ENCODE assay signal across 12 cellular contexts in the genomic region with DNA sequence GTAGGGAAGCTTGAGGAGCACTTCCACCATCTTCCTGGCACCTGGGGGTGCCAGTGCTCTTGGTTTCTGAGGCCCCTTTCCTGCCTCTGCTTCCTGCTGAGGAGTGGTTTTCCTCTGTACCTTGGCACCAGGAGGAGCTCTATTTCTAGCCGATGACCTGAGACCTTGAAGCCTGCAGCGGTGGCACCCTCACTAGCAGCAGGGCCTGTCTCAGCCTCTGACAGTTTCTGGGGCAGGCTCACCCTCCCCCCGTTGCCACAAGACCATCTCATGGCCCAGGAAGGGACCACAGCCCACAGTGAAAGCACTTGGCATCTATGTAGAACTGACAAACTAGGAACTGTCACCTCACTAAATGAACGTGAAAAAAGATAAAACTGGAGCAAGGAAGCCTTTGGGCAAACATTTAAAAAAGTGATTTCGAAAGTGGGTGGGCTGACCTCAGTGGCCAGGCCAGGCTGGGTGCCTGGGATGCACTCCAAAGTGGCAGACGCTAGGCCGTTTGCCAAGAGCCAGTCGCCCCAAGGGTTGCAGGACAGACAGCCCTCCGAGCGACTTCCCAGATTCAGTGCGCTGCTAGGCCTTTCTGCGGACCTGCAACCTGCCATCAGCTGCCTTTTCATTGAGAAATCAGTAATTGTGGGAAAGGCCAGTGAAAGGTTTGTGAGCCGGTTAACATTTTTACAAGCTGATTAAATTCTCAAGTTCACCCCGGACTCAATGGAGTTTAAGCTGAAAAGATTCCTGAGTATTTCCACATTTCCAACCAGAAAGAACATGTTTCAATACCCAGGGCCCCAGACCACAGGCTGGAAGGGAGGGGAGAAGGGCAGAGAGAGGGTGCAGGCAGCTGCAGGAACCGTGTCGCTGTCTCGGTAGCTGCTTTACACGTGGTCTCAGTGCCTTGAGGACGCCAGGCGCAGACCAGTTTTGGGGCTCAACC.
DNase-seq lines count a peak whose midpoint lies in the region; ATAC-seq and TF ChIP-seq lines count a peak whose summit lies in the region.
"Had no signal": no experiment of that assay in that cellular context is flagged by ENCODE, and none has a peak within 500 bp of the region (broad histone marks: within the 10 kb centered on the region; RNA-seq: fewer than 3 reads in every experiment).

No MANE protein-coding gene starts in this region.

- no peak overlapping the region for H3K4me3 ChIP-seq in lung
- H3K4me3 ChIP-seq: A549, transverse colon had no signal

- ATAC-seq in lung (ENCODE audit: insufficient read depth, low FRiP score) (peak; percentile 38), GM21515 (IDR thresholded peaks at IDR 0.05; ENCODE audit: unreplicated experiment) (no peak), GM19397 (IDR thresholded peaks at IDR 0.05; ENCODE audit: unreplicated experiment) (no peak)
- ATAC-seq: A549 had no signal

- H3K27ac ChIP-seq in lung (ENCODE audit: low read depth in 1 of 2, low read length in 1 of 2) = peak overlapping the region; percentile 21 to 76
- H3K27ac ChIP-seq: A549 had no signal

- no peaks in the 10 kb centered on the region for H3K36me3 ChIP-seq in lung (ENCODE audit: control insufficient read depth in 2 of 2, insufficient read depth in 2 of 2, low read length in 2 of 2)
- H3K36me3 ChIP-seq: transverse colon had no signal

- no peaks in the 10 kb centered on the region for H3K4me1 Mint-ChIP-seq in activated naive CD4-positive, alpha-beta T cell treated with anti-CD3 and anti-CD28 coated beads for 36 hours (ENCODE audit: low read depth)

- CTCF ChIA-PET in activated naive CD4-positive, alpha-beta T cell treated with anti-CD3 and anti-CD28 coated beads for 36 hours (lab: Charles Lee) = interaction anchor here (0.6 to 1.4 kb wide), 5 partner anchors 11 to 1101 kb away, joined by 3 to 4 read pairs (median 4); no protein-coding TSS in a partner anchor

- peaks cover 8 to 13% of the 10 kb centered on the region in 2 donors for H3K4me1 ChIP-seq in lung (ENCODE audit: control insufficient read depth in 2 of 2, insufficient read depth in 2 of 2, low read length in 2 of 2)
- H3K4me1 ChIP-seq: A549 had no signal

- H3K9me3 ChIP-seq in lung (ENCODE audit: control insufficient read depth in 2 of 2, insufficient read depth in 1 of 2, low read length in 1 of 2) = no peaks in the 10 kb centered on the region
- H3K9me3 ChIP-seq: A549, transverse colon had no signal

- H3K27me3 ChIP-seq in lung (ENCODE audit: control insufficient read depth, insufficient read depth) = no peaks in the 10 kb centered on the region
- H3K27me3 ChIP-seq: transverse colon had no signal

- no peaks in the 10 kb centered on the region for H3K36me3 Mint-ChIP-seq in activated naive CD4-positive, alpha-beta T cell treated with anti-CD3 and anti-CD28 coated beads for 36 hours (ENCODE audit: low read depth)
- H3K36me3 Mint-ChIP-seq: activated naive CD8-positive, alpha-beta T cell treated with anti-CD3 and anti-CD28 coated beads for 36 hours had no signal

- H3K27me3 Mint-ChIP-seq in activated naive CD4-positive, alpha-beta T cell treated with anti-CD3 and anti-CD28 coated beads for 36 hours (ENCODE audit: low read depth) = peaks cover 2% of the 10 kb centered on the region

- no peak overlapping the region for H3K4me3 Mint-ChIP-seq in activated naive CD4-positive, alpha-beta T cell treated with anti-CD3 and anti-CD28 coated beads for 36 hours
- H3K4me3 Mint-ChIP-seq: activated naive CD8-positive, alpha-beta T cell treated with anti-CD3 and anti-CD28 coated beads for 36 hours had no signal

- no peak for TF ChIP-seq CTCF in lung (IDR thresholded peaks at IDR 0.05; ENCODE audit: control extremely low read depth, extremely low read depth)

- H3K9me3 Mint-ChIP-seq in activated naive CD4-positive, alpha-beta T cell treated with anti-CD3 and anti-CD28 coated beads for 36 hours = peaks cover 2% of the 10 kb centered on the region
- H3K9me3 Mint-ChIP-seq: activated naive CD8-positive, alpha-beta T cell treated with anti-CD3 and anti-CD28 coated beads for 36 hours had no signal

- DNase-seq in activated naive CD4-positive, alpha-beta T cell treated with anti-CD3 and anti-CD28 coated beads for 36 hours = peak; percentile 7
- DNase-seq in activated naive CD4-positive, alpha-beta T cell treated with anti-CD3 and anti-CD28 coated beads, Interleukin-2, amount 50 U/mL, for 16 hours = no peak
- DNase-seq in fibroblast of gingiva (ENCODE audit: low read depth) (peak; percentile 90), lung (ENCODE audit: low spot score) (no peak), islet precursor cell (no peak)
- DNase-seq in activated T-cell treated with anti-CD3 and anti-CD28 coated beads, Interleukin-2, amount 50 U/mL, for 48 hours = no peak
- DNase-seq: activated naive CD8-positive, alpha-beta T cell treated with anti-CD3 and anti-CD28 coated beads for 36 hours; DMS79; transverse colon had no signal

- no peak overlapping the region for H3K27ac Mint-ChIP-seq in activated naive CD4-positive, alpha-beta T cell treated with anti-CD3 and anti-CD28 coated beads for 36 hours
- H3K27ac Mint-ChIP-seq: activated naive CD8-positive, alpha-beta T cell treated with anti-CD3 and anti-CD28 coated beads for 36 hours had no signal

- 47 to 51% methylated on average over 20 of the region's 20 CpGs for WGBS in lung, 2 donors

- intact Hi-C loops in activated naive CD4-positive, alpha-beta T cell treated with anti-CD3 and anti-CD28 coated beads for 36 hours (cut with micrococcal nuclease) = no loop called here

Comparison
In these comparisons a context has a peak if more than half of its experiments do, and no peak if none do; other contexts are left out.
1. DNase-seq: peak in activated naive CD4-positive, alpha-beta T cell treated with anti-CD3 and anti-CD28 coated beads for 36 hours (single experiment) and fibroblast of gingiva (single experiment); none in activated naive CD4-positive, alpha-beta T cell treated with anti-CD3 and anti-CD28 coated beads, Interleukin-2, amount 50 U/mL, for 16 hours (single experiment), lung (single experiment), activated T-cell treated with anti-CD3 and anti-CD28 coated beads, Interleukin-2, amount 50 U/mL, for 48 hours (0 of 2) and islet precursor cell (single experiment).